In genomic region chr3:134373942-134374790, GRCh38 we compare ENCODE assay signal across 8 cellular contexts. TPM values are rescaled to one million over a fixed set of nuclear protein-coding genes. Genes with fewer than 3 reads are reported as not detected.
DNase-seq lines count a peak whose midpoint lies in the region; ATAC-seq and TF ChIP-seq lines count a peak whose summit lies in the region.

Gene AMOTL2 (minus strand): TSS chr3:134374447. CDS start chr3:134371433, 3,014 bp downstream.

- peaks cover 6% of the 10 kb centered on the region for H3K4me1 ChIP-seq in CD8-positive, alpha-beta T cell (ENCODE audit: insufficient read depth, low read length)

- no peaks in the 10 kb centered on the region for H3K36me3 Mint-ChIP-seq in CD8-positive, alpha-beta T cell
- no peaks in the 10 kb centered on the region for H3K36me3 Mint-ChIP-seq in activated naive CD8-positive, alpha-beta T cell treated with anti-CD3 and anti-CD28 coated beads for 36 hours
- H3K36me3 Mint-ChIP-seq in nephron (ENCODE audit: low read depth), result peaks cover 26% of the 10 kb centered on the region

- H3K27ac Mint-ChIP-seq in CD8-positive, alpha-beta T cell, result no peak within 1 kb of the TSS
- no peak within 1 kb of the TSS for H3K27ac Mint-ChIP-seq in activated naive CD8-positive, alpha-beta T cell treated with anti-CD3 and anti-CD28 coated beads for 36 hours
- H3K27ac Mint-ChIP-seq in nephron, result peak within 1 kb of the TSS; percentile 92 to 99 (median 99)

- peak within 1 kb of the TSS; percentile 30 for H3K4me3 ChIP-seq in CD8-positive, alpha-beta T cell (ENCODE audit: low read depth, low read length)

- H3K9me3 ChIP-seq in CD8-positive, alpha-beta T cell (ENCODE audit: low read length), result no peaks in the 10 kb centered on the region

- POLR2A ChIA-PET in CD8-positive, alpha-beta T cell (lab: Charles Lee), result interaction anchor here (1.1 kb wide), 1 partner anchor 112 kb away, joined by 3 read pairs; no protein-coding TSS in a partner anchor

- H3K36me3 ChIP-seq in CD8-positive, alpha-beta T cell (ENCODE audit: insufficient read depth, low read length), result no peaks in the 10 kb centered on the region

- peaks cover 36% of the 10 kb centered on the region for H3K27me3 Mint-ChIP-seq in CD8-positive, alpha-beta T cell (ENCODE audit: low read depth)
- peaks cover 67% of the 10 kb centered on the region for H3K27me3 Mint-ChIP-seq in activated naive CD8-positive, alpha-beta T cell treated with anti-CD3 and anti-CD28 coated beads for 36 hours
- H3K27me3 Mint-ChIP-seq in nephron (ENCODE audit: low read depth), result peaks cover 10% of the 10 kb centered on the region

- peaks cover 7% of the 10 kb centered on the region for H3K27me3 ChIP-seq in CD8-positive, alpha-beta T cell (ENCODE audit: insufficient read depth, low read length)

- no peak for TF ChIP-seq CTCF in CD8-positive, alpha-beta T cell (IDR thresholded peaks at IDR 0.05)
- no peak for TF ChIP-seq CTCF in nephron (IDR thresholded peaks at IDR 0.05; ENCODE audit: unreplicated experiment in 3 of 3)

- peaks cover 10% of the 10 kb centered on the region for H3K4me1 Mint-ChIP-seq in CD8-positive, alpha-beta T cell (ENCODE audit: low read depth)
- peaks cover 11% of the 10 kb centered on the region for H3K4me1 Mint-ChIP-seq in activated naive CD8-positive, alpha-beta T cell treated with anti-CD3 and anti-CD28 coated beads for 36 hours
- peaks cover 54% of the 10 kb centered on the region for H3K4me1 Mint-ChIP-seq in nephron

- no peaks in the 10 kb centered on the region for H3K9me3 Mint-ChIP-seq in CD8-positive, alpha-beta T cell
- no peaks in the 10 kb centered on the region for H3K9me3 Mint-ChIP-seq in activated naive CD8-positive, alpha-beta T cell treated with anti-CD3 and anti-CD28 coated beads for 36 hours
- H3K9me3 Mint-ChIP-seq in nephron, result no peaks in the 10 kb centered on the region

- intact Hi-C loops in CD8-positive, alpha-beta T cell (cut with DNase I, micrococcal nuclease), result no loop called here

- H3K27ac ChIP-seq in CD8-positive, alpha-beta T cell (ENCODE audit: low read depth, low read length), result no peak within 1 kb of the TSS

- ATAC-seq in CD8-positive, alpha-beta T cell, result no peak
- ATAC-seq in GM21526 (IDR thresholded peaks at IDR 0.05; ENCODE audit: low FRiP score, unreplicated experiment) (peak; percentile 54), HG02798 (IDR thresholded peaks at IDR 0.05; ENCODE audit: poor library complexity, unreplicated experiment) (no peak)

- peak within 1 kb of the TSS; percentile 81 for H3K4me3 Mint-ChIP-seq in CD8-positive, alpha-beta T cell
- peak within 1 kb of the TSS; percentile 70 for H3K4me3 Mint-ChIP-seq in activated naive CD8-positive, alpha-beta T cell treated with anti-CD3 and anti-CD28 coated beads for 36 hours
- peak within 1 kb of the TSS; percentile 91 to 97 (median 95) for H3K4me3 Mint-ChIP-seq in nephron

- no peak for DNase-seq in CD8-positive, alpha-beta T cell
- DNase-seq in NCI-H2196 treated with DMSO at 0.1 percent for 48 hours (lab: John Stamatoyannopoulos, UW; ENCODE audit: unreplicated experiment), result peak; percentile 88
- peak; percentile 20 for DNase-seq in activated naive CD8-positive, alpha-beta T cell treated with anti-CD3 and anti-CD28 coated beads for 36 hours
- peak; percentile 29 for DNase-seq in germinal center (ENCODE audit: low spot score)
- DNase-seq in activated gamma-delta T cell treated with Interleukin-2 at 50 U/mL for 16 hours, result no peak

- CTCF ChIA-PET in CD8-positive, alpha-beta T cell (lab: Charles Lee), result interaction anchor here (1.2 to 5.0 kb wide), 2 partner anchors 9 to 67 kb away, joined by 3 to 20 read pairs; no protein-coding TSS in a partner anchor

RNA-seq across cellular contexts. Expression of gene AMOTL2, which starts in this region (rescaled TPM):
- total RNA-seq in CD8-positive, alpha-beta T cell, result not detected
- total RNA-seq in activated naive CD8-positive, alpha-beta T cell treated with anti-CD3 and anti-CD28 coated beads for 36 hours, result not detected

Comparison
In these comparisons a context has a peak if more than half of its experiments do, and no peak if none do; other contexts are left out.
1. Peak in DNase-seq in activated naive CD8-positive, alpha-beta T cell treated with anti-CD3 and anti-CD28 coated beads for 36 hours; RNA of the gene not detected or under 1 TPM.
2. DNase-seq: peak in NCI-H2196 treated with DMSO at 0.1 percent for 48 hours (single experiment) and germinal center (single experiment); none in CD8-positive, alpha-beta T cell (0 of 7) and activated gamma-delta T cell treated with Interleukin-2 at 50 U/mL for 16 hours (single experiment).
3. H3K27ac Mint-ChIP-seq: peak in nephron (3 of 3); none in CD8-positive, alpha-beta T cell (single experiment) and activated naive CD8-positive, alpha-beta T cell treated with anti-CD3 and anti-CD28 coated beads for 36 hours (single experiment).
4. Peak in every context shown above with its lines, with median percentiles within 50 percentile points of each other: H3K4me3 Mint-ChIP-seq.